ENCODE assay signal across 14 cellular contexts in the genomic region with DNA sequence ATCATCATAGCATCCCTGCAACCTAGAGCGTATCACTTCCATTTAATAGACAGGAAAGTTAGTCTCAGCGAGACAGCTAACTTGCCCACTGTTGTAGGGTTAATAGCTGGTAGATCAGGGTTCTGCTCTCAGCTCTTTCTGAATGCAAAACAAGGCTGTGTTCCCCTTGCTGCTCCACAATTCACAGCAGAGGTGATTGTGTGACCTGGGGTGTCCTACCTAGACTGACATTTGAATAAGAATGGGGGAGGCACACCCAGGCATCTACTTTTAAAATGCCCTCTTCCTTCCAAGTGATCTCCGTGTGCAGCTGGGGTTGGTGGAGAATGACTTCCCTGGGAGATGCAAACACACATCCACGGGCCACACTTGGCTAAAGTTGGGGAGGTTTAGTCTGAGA. TPM values are rescaled to one million over a fixed set of nuclear protein-coding genes. Genes with fewer than 3 reads are reported as not detected.
DNase-seq lines count a peak whose midpoint lies in the region; ATAC-seq and TF ChIP-seq lines count a peak whose summit lies in the region.
"Had no signal": no experiment of that assay in that cellular context is flagged by ENCODE, and none has a peak within 500 bp of the region (broad histone marks: within the 10 kb centered on the region; RNA-seq: fewer than 3 reads in every experiment).

No MANE protein-coding gene starts in this region.

- no peaks in the 10 kb centered on the region for H3K27me3 ChIP-seq in HUES48 (ENCODE audit: control insufficient read depth, insufficient read depth, low read length)
- H3K27me3 ChIP-seq in esophagus muscularis mucosa: peaks cover 0 to 4% (median 0%) of the 10 kb centered on the region in 4 donors
- no peaks in the 10 kb centered on the region for H3K27me3 ChIP-seq in iPS-18a (ENCODE audit: control insufficient read depth, insufficient read depth, low read length)

- ATAC-seq in omental fat pad (ENCODE audit: low FRiP score): no peak
- ATAC-seq in HG03175 (IDR thresholded peaks at IDR 0.05; ENCODE audit: unreplicated experiment): no peak
- ATAC-seq: GM12878 had no signal

- WGBS in esophagus muscularis mucosa: 49% methylated on average over 4 of the region's 4 CpGs

- H3K9me3 ChIP-seq in HUES48 (ENCODE audit: control insufficient read depth, insufficient read depth, low read length): no peaks in the 10 kb centered on the region
- H3K9me3 ChIP-seq in esophagus muscularis mucosa: no peaks in the 10 kb centered on the region
- no peaks in the 10 kb centered on the region for H3K9me3 ChIP-seq in iPS-18a (ENCODE audit: control insufficient read depth, low read depth, low read length)

- intact Hi-C loops in esophagus muscularis mucosa (cut with DNase I): no loop called here

- H3K9ac ChIP-seq in HUES48 (ENCODE audit: low read depth, low read length): no peak overlapping the region
- H3K9ac ChIP-seq in iPS-18a (ENCODE audit: low read length): peak overlapping the region; percentile 8

- H3K27ac ChIP-seq in HUES48 (ENCODE audit: low read depth, low read length): peak overlapping the region; percentile 77
- no peak overlapping the region for H3K27ac ChIP-seq in esophagus muscularis mucosa (replicated peaks in 1 of 4)
- no peak overlapping the region for H3K27ac ChIP-seq in iPS-18a (ENCODE audit: low read length)

- DNase-seq in esophagus muscularis mucosa (ENCODE audit: extremely low spot score) (peak; percentile 47), omental fat pad (ENCODE audit: low spot score) (no peak), germinal center (ENCODE audit: low spot score) (no peak)
- no peak for DNase-seq in activated effector memory CD4-positive, alpha-beta T cell treated with Interleukin-2 at 50 U/mL for 16 hours
- DNase-seq: C1 segment of cervical spinal cord; Calu3; CD4-positive, alpha-beta T cell; DMS79 had no signal

- TF ChIP-seq POLR2A in esophagus muscularis mucosa (IDR thresholded peaks at IDR 0.05; ENCODE audit: low read depth): no peak

- H3K36me3 ChIP-seq in HUES48 (ENCODE audit: control insufficient read depth, insufficient read depth, low read length) (no peaks in the 10 kb centered on the region), esophagus muscularis mucosa (no peaks in the 10 kb centered on the region), iPS-18a (ENCODE audit: control insufficient read depth, low read depth, low read length) (no peaks in the 10 kb centered on the region)

- no peak for TF ChIP-seq EP300 in esophagus muscularis mucosa (IDR thresholded peaks at IDR 0.05)

- no peak for TF ChIP-seq CTCF in esophagus muscularis mucosa (IDR thresholded peaks at IDR 0.05)
- no peak for TF ChIP-seq CTCF in omental fat pad (IDR thresholded peaks at IDR 0.05)

- peaks cover 25% of the 10 kb centered on the region for H3K4me1 ChIP-seq in HUES48 (ENCODE audit: control insufficient read depth, insufficient read depth, low read length)
- no peaks in the 10 kb centered on the region for H3K4me1 ChIP-seq in esophagus muscularis mucosa
- peaks cover 26% of the 10 kb centered on the region for H3K4me1 ChIP-seq in iPS-18a (ENCODE audit: control insufficient read depth, low read depth, low read length)

- H3K4me3 ChIP-seq in HUES48 (ENCODE audit: low read depth, low read length): peak overlapping the region; percentile 24; the same call in 1 of the 2 replicates
- no peak overlapping the region for H3K4me3 ChIP-seq in esophagus muscularis mucosa
- peak overlapping the region; percentile 36 for H3K4me3 ChIP-seq in iPS-18a (ENCODE audit: low read length)
- H3K4me3 ChIP-seq: GM12878 had no signal

RNA-seq across cellular contexts. Expression of a gene that starts 43.0 kb away (rescaled TPM):
- total RNA-seq in esophagus muscularis mucosa: 1 to 10 TPM; 2.5 to 6.3 (median 3.9) TPM
- 1 to 10 TPM; 2.6 to 6.1 (median 4.5) TPM for total RNA-seq in omental fat pad
- total RNA-seq: B cell, Calu3, G401, GM12878 had no signal

Comparison
In these comparisons a context has a peak if more than half of its experiments do, and no peak if none do; other contexts are left out.
1. H3K4me3 ChIP-seq: peak in HUES48 (single experiment) and iPS-18a (single experiment); none in esophagus muscularis mucosa (0 of 4).